Comparison of ENCODE assay signal across 8 cellular contexts in the genomic region with DNA sequence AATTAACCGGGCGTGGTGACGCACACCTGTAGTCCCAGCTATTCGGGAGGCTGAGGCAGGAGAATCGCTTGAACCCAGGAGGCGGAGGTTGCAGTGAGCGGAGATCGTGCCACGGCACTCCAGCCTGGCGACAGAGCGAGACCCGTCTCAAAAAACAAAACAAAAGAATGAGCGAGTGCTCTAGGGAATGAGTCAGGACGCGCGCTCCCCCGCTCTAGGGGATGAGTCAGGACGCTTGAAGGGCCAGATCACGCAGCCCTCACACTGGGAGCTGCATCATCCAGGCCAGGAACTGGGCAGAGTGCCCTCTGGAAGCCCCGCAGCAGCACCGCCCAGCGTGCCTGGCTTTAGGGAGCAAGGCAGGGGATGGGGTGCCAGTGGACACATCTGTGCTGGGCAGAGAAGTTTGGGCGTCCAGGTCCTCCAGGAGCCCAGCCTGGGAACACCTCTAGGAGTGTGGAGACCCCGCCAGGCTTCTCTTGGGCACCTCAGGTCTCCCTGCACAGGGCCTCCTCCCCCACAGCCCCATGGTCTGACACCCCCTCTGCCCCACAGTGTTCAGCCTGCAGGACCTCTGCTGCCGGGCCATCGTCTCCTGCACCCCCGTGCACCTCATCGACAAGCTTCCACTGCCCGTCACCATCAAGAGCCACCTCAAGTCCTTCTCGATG. TPM values are rescaled to one million over a fixed set of nuclear protein-coding genes. Genes with fewer than 3 reads are reported as not detected.
DNase-seq lines count a peak whose midpoint lies in the region; ATAC-seq, FAIRE-seq and TF ChIP-seq lines count a peak whose summit lies in the region.
"Had no signal": no experiment of that assay in that cellular context is flagged by ENCODE, and none has a peak within 500 bp of the region (broad histone marks: within the 10 kb centered on the region; RNA-seq: fewer than 3 reads in every experiment).

No MANE protein-coding gene starts in this region.

- H3K4me1 ChIP-seq in heart right ventricle, result peaks cover 14 to 28% (median 21%) of the 10 kb centered on the region in 9 donors

- intact Hi-C loops in left cardiac atrium (cut with DNase I) (no loop called here), heart right ventricle (cut with DNase I) (no loop called here)

- TF ChIP-seq CTCF in heart right ventricle (IDR thresholded peaks at IDR 0.05), result no peak
- no peak for TF ChIP-seq CTCF in fibroblast of mammary gland (conservative IDR thresholded peaks at IDR 0.05; ENCODE audit: control insufficient read depth, insufficient read depth, low read depth, low read length)

- H3K4me3 ChIP-seq in heart right ventricle (no peak overlapping the region), fibroblast of mammary gland (ENCODE audit: control insufficient read depth, low read depth, low read length) (no peak overlapping the region)

- WGBS in heart right ventricle, 2 donors, result 90 to 96% methylated on average over 29 to 30 of the region's 30 CpGs

- no peaks in the 10 kb centered on the region for H3K9me3 ChIP-seq in heart right ventricle

- peak; percentile 60 for DNase-seq in left cardiac atrium
- DNase-seq in heart right ventricle, result no peak
- peak; percentile 98 for DNase-seq in fibroblast of mammary gland (ENCODE audit: low read depth)
- DNase-seq in urothelium cell line (ENCODE audit: low spot score), result peak; percentile 95
- no peak for DNase-seq in retina
- DNase-seq: naive B cell had no signal

- no peaks in the 10 kb centered on the region for H3K27me3 ChIP-seq in heart right ventricle

- peak; percentile 23 to 81 for ATAC-seq in left cardiac atrium
- no peak for ATAC-seq in heart right ventricle
- no peak for ATAC-seq in HG02571 (IDR thresholded peaks at IDR 0.05; ENCODE audit: unreplicated experiment)

- H3K27ac ChIP-seq in heart right ventricle, result no peak overlapping the region
- H3K27ac ChIP-seq: C4-2B had no signal

- FAIRE-seq in urothelium cell line (lab: Jason Lieb, UNC), result no peak

- peaks cover 0 to 41% (median 9%) of the 10 kb centered on the region in 9 donors for H3K36me3 ChIP-seq in heart right ventricle

RNA-seq across cellular contexts. Expression of a gene that starts 3.9 kb away (rescaled TPM):
- under 1 TPM; 0.21 to 0.50 TPM for total RNA-seq in left cardiac atrium
- total RNA-seq in heart right ventricle, result under 1 TPM; 0.11 to 0.80 (median 0.27) TPM
- polyA plus RNA-seq in heart right ventricle, result under 1 TPM; 0.61 to 0.95 TPM

RNA-seq across cellular contexts. Expression of a gene that starts 9.2 kb away (rescaled TPM):
- total RNA-seq in left cardiac atrium, result 10 to 100 TPM; 42.8 to 61.8 TPM
- total RNA-seq in heart right ventricle, result 10 to 100 TPM; 34.5 to 75.9 (median 43.8) TPM
- polyA plus RNA-seq in heart right ventricle, result 100 to 1,000 TPM; 123 to 237 TPM

RNA-seq across cellular contexts. Expression of a gene that starts 14.7 kb away (rescaled TPM):
- total RNA-seq in left cardiac atrium, result 100 to 1,000 TPM in 1 of 2 donors, 10 to 100 TPM in 1; 92.8 to 117 TPM
- 100 to 1,000 TPM in 4 of 10 donors, 10 to 100 TPM in 6; 68.8 to 152 (median 87.8) TPM for total RNA-seq in heart right ventricle
- polyA plus RNA-seq in heart right ventricle, result 100 to 1,000 TPM; 163 to 474 TPM

RNA-seq across cellular contexts. Expression of a gene that starts 22.2 kb away (rescaled TPM):
- total RNA-seq in left cardiac atrium (10 to 100 TPM in 1 of 2 donors, 1 to 10 TPM in 1; 9.6 to 15.5 TPM), heart right ventricle (10 to 100 TPM in 4 of 10 donors, 1 to 10 TPM in 6; 7.6 to 13.7 (median 9.9) TPM)
- 10 to 100 TPM in 1 of 2 donors, 1 to 10 TPM in 1; 7.1 to 23.8 TPM for polyA plus RNA-seq in heart right ventricle

RNA-seq across cellular contexts. Expression of a gene that starts 37.1 kb away (rescaled TPM):
- 10 to 100 TPM in 1 of 2 donors, 1 to 10 TPM in 1; 9.9 to 13.5 TPM for total RNA-seq in left cardiac atrium
- total RNA-seq in heart right ventricle, result 10 to 100 TPM in 9 of 10 donors, 1 to 10 TPM in 1; 9.1 to 16.1 (median 12.1) TPM
- polyA plus RNA-seq in heart right ventricle, result 10 to 100 TPM; 19.4 to 32.0 TPM

Comparison
In these comparisons a context has a peak if more than half of its experiments do, and no peak if none do; other contexts are left out.
1. ATAC-seq: peak in left cardiac atrium (2 of 2); none in heart right ventricle (0 of 8) and HG02571 (single experiment).
2. DNase-seq: peak in left cardiac atrium (single experiment), fibroblast of mammary gland (single experiment) and urothelium cell line (single experiment); none in heart right ventricle (0 of 2) and retina (single experiment).